ENCODE assay signal across 24 cellular contexts in the genomic region with DNA sequence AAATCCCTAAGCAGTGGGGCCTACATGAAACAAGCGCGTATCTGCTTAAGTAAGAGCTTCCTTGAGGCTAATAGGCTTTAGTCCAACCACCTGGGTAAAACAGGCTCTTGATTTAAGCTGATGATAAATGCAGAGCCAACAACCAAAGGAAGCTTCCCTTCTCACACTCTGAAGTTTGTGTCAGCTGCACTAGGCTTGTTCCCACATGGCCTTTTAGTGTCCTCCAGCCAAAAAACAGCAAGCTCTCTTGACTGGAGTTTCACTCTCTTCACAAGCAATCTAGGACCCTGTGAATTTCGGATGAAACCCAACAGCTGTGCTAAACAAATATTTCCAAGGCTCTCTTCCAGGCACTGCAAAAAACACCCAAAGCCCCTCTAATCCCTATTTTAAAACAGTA.
"Had no signal": no experiment of that assay in that cellular context is flagged by ENCODE, and none has a peak within 500 bp of the region (broad histone marks: within the 10 kb centered on the region; RNA-seq: fewer than 3 reads in every experiment).

No MANE protein-coding gene starts in this region.

- H3K36me3 ChIP-seq: cardiac muscle cell, neutrophil, sigmoid colon, stomach, suprapubic skin, uterus had no signal

- H3K4me3 ChIP-seq: cardiac muscle cell, sigmoid colon, smooth muscle cell, stomach, suprapubic skin, uterus had no signal

- DNase-seq: activated CD4-positive, alpha-beta T cell treated with anti-CD3 and anti-CD28 coated beads, Interleukin-2, amount 10 ng/mL, durations not matched to agents 7 days and 5 days; activated CD8-positive, alpha-beta memory T cell treated with anti-CD3 and anti-CD28 coated beads, Interleukin-2, amount 10 ng/mL, durations not matched to agents 7 days and 5 days; activated CD8-positive, alpha-beta T cell treated with anti-CD3 and anti-CD28 coated beads for 36 hours; activated effector memory CD4-positive, alpha-beta T cell treated with anti-CD3 and anti-CD28 coated beads, Interleukin-2, amount 50 U/mL, for 16 hours; activated naive CD4-positive, alpha-beta T cell treated with anti-CD3 and anti-CD28 coated beads, Interleukin-2, amount 10 ng/mL, durations not matched to agents 7 days and 5 days; activated T-cell treated with anti-CD3 and anti-CD28 coated beads for 4 hours; amygdala; effector CD4-positive, alpha-beta T cell; erythroblast; foreskin melanocyte; hippocampal formation; kidney glomerular epithelial cell; naive thymus-derived CD8-positive, alpha-beta T cell; sigmoid colon; stimulated activated CD4-positive, alpha-beta T cell treated with anti-CD3 and anti-CD28 coated beads, Interleukin-15, amount 100 ng/mL, for 24 hours; stomach; T-helper 2 cell; trophoblast cell; uterus had no signal

- H3K4me1 ChIP-seq: parathyroid adenoma, sigmoid colon, suprapubic skin, uterus had no signal

- H3K9me3 ChIP-seq: neutrophil, sigmoid colon, stomach, suprapubic skin, uterus had no signal

- H3K27me3 ChIP-seq: cardiac muscle cell, neutrophil, sigmoid colon, stomach, suprapubic skin, uterus had no signal

- H3K27ac ChIP-seq: cardiac muscle cell, neutrophil, parathyroid adenoma, sigmoid colon, stomach, suprapubic skin had no signal
